ENCODE assay signal across 13 cellular contexts in genomic region chr16:85550422-85551318, GRCh38.
DNase-seq lines count a peak whose midpoint lies in the region; ATAC-seq and TF ChIP-seq lines count a peak whose summit lies in the region.
"Had no signal": no experiment of that assay in that cellular context is flagged by ENCODE, and none has a peak within 500 bp of the region (broad histone marks: within the 10 kb centered on the region; RNA-seq: fewer than 3 reads in every experiment).

No MANE protein-coding gene starts in this region.

- DNase-seq in DMS114 treated with DMSO at 0.1 percent for 48 hours (lab: John Stamatoyannopoulos, UW; ENCODE audit: unreplicated experiment), result peak; percentile 38
- no peak for DNase-seq in cardiac fibroblast (ENCODE audit: low read depth in 2 of 2)
- no peak for DNase-seq in NCI-H146 treated with DMSO at 0.1 percent for 48 hours (lab: John Stamatoyannopoulos, UW; ENCODE audit: unreplicated experiment)
- DNase-seq in activated CD8-positive, alpha-beta memory T cell treated with anti-CD3 and anti-CD28 coated beads, Interleukin-2, amount 50 U/mL, for 4 hours, result no peak
- DNase-seq in sciatic nerve (ENCODE audit: low spot score), result no peak
- no peak for DNase-seq in GM13976 (ENCODE audit: low spot score)
- DNase-seq: activated CD4-positive, alpha-beta T cell treated with anti-CD3 and anti-CD28 coated beads for 36 hours; CD4-positive, alpha-beta memory T cell; cerebellar nuclear complex; NCI-H2107; SW 1271 had no signal

- 0 out of 2 replicates have a peak overlapping the region, but pooled peaks have one; percentile 29 for H3K27ac ChIP-seq in 22Rv1
- peak overlapping the region; percentile 68 to 71 for H3K27ac ChIP-seq in mucosa of rectum (ENCODE audit: low read depth in 2 of 2, low read length in 2 of 2)

- H3K9me3 ChIP-seq in mucosa of rectum (ENCODE audit: control insufficient read depth in 2 of 2, low read length in 2 of 2), result no peaks in the 10 kb centered on the region

- ATAC-seq in sciatic nerve, result no peak
- ATAC-seq: activated CD4-positive, alpha-beta T cell treated with anti-CD3 and anti-CD28 coated beads for 36 hours had no signal

- peak overlapping the region in 1 of 2 donors; percentile 44 for H3K9ac ChIP-seq in mucosa of rectum (ENCODE audit: low read depth in 1 of 2, low read length in 2 of 2)

- H3K4me3 ChIP-seq in cardiac fibroblast (replicated peaks in 1 of 2; ENCODE audit: low read depth in 2 of 2, low read length in 2 of 2) (no peak overlapping the region), mucosa of rectum (ENCODE audit: low read length in 2 of 2) (no peak overlapping the region)

- no peaks in the 10 kb centered on the region for H3K27me3 ChIP-seq in mucosa of rectum (ENCODE audit: control insufficient read depth in 2 of 2, insufficient read depth in 2 of 2, low read length in 2 of 2)

- in situ Hi-C loops in GM13976 (cut with MboI; ENCODE audit: low sequenced_read_pairs, unreplicated experiment), result loop anchor here (10.0 kb wide), 1 partner anchor 54 kb away; no protein-coding TSS in a partner anchor

- no peaks in the 10 kb centered on the region for H3K36me3 ChIP-seq in mucosa of rectum (ENCODE audit: control insufficient read depth in 2 of 2, insufficient read depth in 2 of 2, low read length in 2 of 2)

- no peak for TF ChIP-seq CTCF in 22Rv1 (IDR thresholded peaks at IDR 0.05)
- TF ChIP-seq CTCF in cardiac fibroblast (IDR thresholded peaks at IDR 0.05; ENCODE audit: low read depth, low read length), result peak; percentile 6
- TF ChIP-seq CTCF in GM13976 (IDR thresholded peaks at IDR 0.05; ENCODE audit: borderline replicate concordance, control extremely low read depth, extremely low read depth, insufficient read depth, missing control alignments), result no peak

- intact Hi-C loops in sciatic nerve (cut with DNase I), result no loop called here

- peaks cover 15 to 17% of the 10 kb centered on the region in 2 donors for H3K4me1 ChIP-seq in mucosa of rectum (ENCODE audit: control insufficient read depth in 2 of 2, insufficient read depth in 2 of 2, low read length in 2 of 2)
